In the genomic region with DNA sequence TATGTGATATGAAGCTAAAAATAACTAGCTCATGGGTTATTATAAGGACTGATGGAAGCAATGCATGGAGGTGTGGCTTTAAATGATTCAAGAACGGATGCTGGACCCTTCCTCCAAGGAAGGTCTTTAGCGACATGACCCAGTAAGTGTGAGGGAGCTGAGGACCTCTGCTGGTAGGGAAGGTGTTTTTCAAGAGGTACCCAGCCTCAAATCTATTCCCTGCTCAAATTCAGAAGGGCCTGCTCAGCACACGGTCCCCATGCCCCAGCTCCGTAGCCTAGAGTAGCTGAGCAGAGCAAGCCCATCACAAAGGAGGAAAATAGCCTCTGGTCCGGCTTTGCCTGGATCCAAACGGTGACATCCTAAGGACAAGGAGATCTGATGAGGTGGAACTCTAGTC, we compare ENCODE assay signal across 1 cellular context.
TF ChIP-seq lines count a peak whose summit lies in the region.

No MANE protein-coding gene starts in this region.

TF ChIP-seq in K562, 482 proteins besides CTCF, POLR2A, EP300 and RAD21 (continued from another document):
- TF ChIP-seq, protein P1, sequence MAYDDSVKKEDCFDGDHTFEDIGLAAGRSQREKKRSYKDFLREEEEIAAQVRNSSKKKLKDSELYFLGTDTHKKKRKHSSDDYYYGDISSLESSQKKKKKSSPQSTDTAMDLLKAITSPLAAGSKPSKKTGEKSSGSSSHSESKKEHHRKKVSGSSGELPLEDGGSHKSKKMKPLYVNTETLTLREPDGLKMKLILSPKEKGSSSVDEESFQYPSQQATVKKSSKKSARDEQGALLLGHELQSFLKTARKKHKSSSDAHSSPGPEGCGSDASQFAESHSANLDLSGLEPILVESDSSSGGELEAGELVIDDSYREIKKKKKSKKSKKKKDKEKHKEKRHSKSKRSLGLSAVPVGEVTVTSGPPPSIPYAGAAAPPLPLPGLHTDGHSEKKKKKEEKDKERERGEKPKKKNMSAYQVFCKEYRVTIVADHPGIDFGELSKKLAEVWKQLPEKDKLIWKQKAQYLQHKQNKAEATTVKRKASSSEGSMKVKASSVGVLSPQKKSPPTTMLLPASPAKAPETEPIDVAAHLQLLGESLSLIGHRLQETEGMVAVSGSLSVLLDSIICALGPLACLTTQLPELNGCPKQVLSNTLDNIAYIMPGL (CRISPR knock-in tag; IDR thresholded peaks at IDR 0.05): no peak
- TF ChIP-seq, protein P2, sequence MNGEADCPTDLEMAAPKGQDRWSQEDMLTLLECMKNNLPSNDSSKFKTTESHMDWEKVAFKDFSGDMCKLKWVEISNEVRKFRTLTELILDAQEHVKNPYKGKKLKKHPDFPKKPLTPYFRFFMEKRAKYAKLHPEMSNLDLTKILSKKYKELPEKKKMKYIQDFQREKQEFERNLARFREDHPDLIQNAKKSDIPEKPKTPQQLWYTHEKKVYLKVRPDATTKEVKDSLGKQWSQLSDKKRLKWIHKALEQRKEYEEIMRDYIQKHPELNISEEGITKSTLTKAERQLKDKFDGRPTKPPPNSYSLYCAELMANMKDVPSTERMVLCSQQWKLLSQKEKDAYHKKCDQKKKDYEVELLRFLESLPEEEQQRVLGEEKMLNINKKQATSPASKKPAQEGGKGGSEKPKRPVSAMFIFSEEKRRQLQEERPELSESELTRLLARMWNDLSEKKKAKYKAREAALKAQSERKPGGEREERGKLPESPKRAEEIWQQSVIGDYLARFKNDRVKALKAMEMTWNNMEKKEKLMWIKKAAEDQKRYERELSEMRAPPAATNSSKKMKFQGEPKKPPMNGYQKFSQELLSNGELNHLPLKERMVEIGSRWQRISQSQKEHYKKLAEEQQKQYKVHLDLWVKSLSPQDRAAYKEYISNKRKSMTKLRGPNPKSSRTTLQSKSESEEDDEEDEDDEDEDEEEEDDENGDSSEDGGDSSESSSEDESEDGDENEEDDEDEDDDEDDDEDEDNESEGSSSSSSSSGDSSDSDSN (IDR thresholded peaks at IDR 0.05; ENCODE audit: borderline replicate concordance in 1 of 2, low read depth in 2 of 2, low read length in 2 of 2): no peak
- TF ChIP-seq, protein P3, sequence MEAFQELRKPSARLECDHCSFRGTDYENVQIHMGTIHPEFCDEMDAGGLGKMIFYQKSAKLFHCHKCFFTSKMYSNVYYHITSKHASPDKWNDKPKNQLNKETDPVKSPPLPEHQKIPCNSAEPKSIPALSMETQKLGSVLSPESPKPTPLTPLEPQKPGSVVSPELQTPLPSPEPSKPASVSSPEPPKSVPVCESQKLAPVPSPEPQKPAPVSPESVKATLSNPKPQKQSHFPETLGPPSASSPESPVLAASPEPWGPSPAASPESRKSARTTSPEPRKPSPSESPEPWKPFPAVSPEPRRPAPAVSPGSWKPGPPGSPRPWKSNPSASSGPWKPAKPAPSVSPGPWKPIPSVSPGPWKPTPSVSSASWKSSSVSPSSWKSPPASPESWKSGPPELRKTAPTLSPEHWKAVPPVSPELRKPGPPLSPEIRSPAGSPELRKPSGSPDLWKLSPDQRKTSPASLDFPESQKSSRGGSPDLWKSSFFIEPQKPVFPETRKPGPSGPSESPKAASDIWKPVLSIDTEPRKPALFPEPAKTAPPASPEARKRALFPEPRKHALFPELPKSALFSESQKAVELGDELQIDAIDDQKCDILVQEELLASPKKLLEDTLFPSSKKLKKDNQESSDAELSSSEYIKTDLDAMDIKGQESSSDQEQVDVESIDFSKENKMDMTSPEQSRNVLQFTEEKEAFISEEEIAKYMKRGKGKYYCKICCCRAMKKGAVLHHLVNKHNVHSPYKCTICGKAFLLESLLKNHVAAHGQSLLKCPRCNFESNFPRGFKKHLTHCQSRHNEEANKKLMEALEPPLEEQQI (IDR thresholded peaks at IDR 0.05): no peak
TF ChIP-seq in K562: peak in this region for 0.
